Comparison of ENCODE assay signal across 8 cellular contexts in genomic region chr3:43691120-43692002, GRCh38. TPM values are rescaled to one million over a fixed set of nuclear protein-coding genes. Genes with fewer than 3 reads are reported as not detected.
DNase-seq lines count a peak whose midpoint lies in the region; ATAC-seq and TF ChIP-seq lines count a peak whose summit lies in the region.

No MANE protein-coding gene starts in this region.

- H3K36me3 ChIP-seq in NT2/D1 (ENCODE audit: insufficient read depth, insufficient read length, low read length): no peaks in the 10 kb centered on the region
- H3K36me3 ChIP-seq in neural progenitor cell: no peaks in the 10 kb centered on the region

- POLR2A ChIA-PET in AG04449 (lab: Yijun Ruan, JAX): interaction anchor here (0.6 kb wide), 1 partner anchor 78 kb away, joined by 3 read pairs; no protein-coding TSS in a partner anchor

- H3K9ac ChIP-seq in NT2/D1 (ENCODE audit: insufficient read length, low read depth): peak overlapping the region; percentile 87
- H3K9ac ChIP-seq in neural progenitor cell: peak overlapping the region; percentile 62

- no peaks in the 10 kb centered on the region for H3K9me3 Mint-ChIP-seq in neural progenitor cell

- H3K79me2 ChIP-seq in neural progenitor cell (ENCODE audit: low read depth): peaks cover 48% of the 10 kb centered on the region

- H2AFZ ChIP-seq in neural progenitor cell (replicated peaks): peak overlapping the region; percentile 95

- no peak overlapping the region for H3K27ac Mint-ChIP-seq in neural progenitor cell

- peaks cover 1% of the 10 kb centered on the region for H3K36me3 Mint-ChIP-seq in neural progenitor cell

- no peaks in the 10 kb centered on the region for H3K27me3 Mint-ChIP-seq in neural progenitor cell (ENCODE audit: insufficient read depth, low read depth)

- H3F3A ChIP-seq in neural progenitor cell (ENCODE audit: low read depth): peaks cover 38% of the 10 kb centered on the region

- no peak for TF ChIP-seq CTCF in AG04449 (IDR thresholded peaks at IDR 0.05; ENCODE audit: insufficient read depth, low read length, missing control alignments)
- TF ChIP-seq CTCF in neural progenitor cell (IDR thresholded peaks at IDR 0.05): no peak

- peak overlapping the region; percentile 78 for H3K4me2 ChIP-seq in neural progenitor cell

- peaks cover 11% of the 10 kb centered on the region for H3K27me3 ChIP-seq in NT2/D1 (ENCODE audit: insufficient read depth, insufficient read length)
- H3K27me3 ChIP-seq in neural progenitor cell: no peaks in the 10 kb centered on the region

- H3K9me3 ChIP-seq in NT2/D1 (ENCODE audit: insufficient read depth, low read length): no peaks in the 10 kb centered on the region
- no peaks in the 10 kb centered on the region for H3K9me3 ChIP-seq in neural progenitor cell (ENCODE audit: low read depth)

- CTCF ChIA-PET in AG04449 (lab: Yijun Ruan, JAX): interaction anchor here (0.7 to 1.3 kb wide), 4 partner anchors 13 to 530 kb away, joined by 3 read pairs; no protein-coding TSS in a partner anchor

- no peaks in the 10 kb centered on the region for H4K20me1 ChIP-seq in neural progenitor cell (ENCODE audit: low read depth)

- H3K27ac ChIP-seq in neural progenitor cell (peak overlapping the region; percentile 21), temporal lobe (ENCODE audit: low read depth, low read length) (peak overlapping the region; percentile 77)

- peak overlapping the region; percentile 75 for H3K4me3 ChIP-seq in AG04449 (ENCODE audit: low read depth, low read length)
- H3K4me3 ChIP-seq in NT2/D1 (ENCODE audit: insufficient read length, low read depth): peak overlapping the region; percentile 81
- H3K4me3 ChIP-seq in neural progenitor cell: peak overlapping the region; percentile 96

- H3K4me1 Mint-ChIP-seq in neural progenitor cell: peaks cover 12% of the 10 kb centered on the region

- ATAC-seq in GM18870 (IDR thresholded peaks at IDR 0.05; ENCODE audit: unreplicated experiment) (peak; percentile 15), HG03135 (IDR thresholded peaks at IDR 0.05; ENCODE audit: unreplicated experiment) (peak; percentile 36)

- no peak for DNase-seq in AG04449 (ENCODE audit: low read depth, low spot score)
- no peak for DNase-seq in NT2/D1 (ENCODE audit: low read depth, low spot score)
- peak; percentile 80 for DNase-seq in activated effector memory CD4-positive, alpha-beta T cell treated with anti-CD3 and anti-CD28 coated beads, Interleukin-2, amount 50 U/mL, for 16 hours
- peak; percentile 16 for DNase-seq in foreskin melanocyte
- peak; percentile 80 for DNase-seq in neural progenitor cell (ENCODE audit: low spot score)

- no peaks in the 10 kb centered on the region for H3K4me1 ChIP-seq in NT2/D1 (ENCODE audit: insufficient read depth, insufficient read length)
- peaks cover 21% of the 10 kb centered on the region for H3K4me1 ChIP-seq in neural progenitor cell

- H3K4me3 Mint-ChIP-seq in neural progenitor cell: peak overlapping the region; percentile 86

RNA-seq across cellular contexts. Expression of gene ABHD5, which starts 0.6 kb away (rescaled TPM):
- total RNA-seq in neural progenitor cell (ENCODE audit: low replicate concordance): 8.7 and 9.1 TPM in 2 replicates
- total RNA-seq in temporal lobe: 17.2 TPM

Comparison
In these comparisons a context has a peak if more than half of its experiments do, and no peak if none do; other contexts are left out.
1. DNase-seq: peak in activated effector memory CD4-positive, alpha-beta T cell treated with anti-CD3 and anti-CD28 coated beads, Interleukin-2, amount 50 U/mL, for 16 hours (single experiment), foreskin melanocyte (single experiment) and neural progenitor cell (single experiment); none in AG04449 (single experiment) and NT2/D1 (single experiment).
2. Peak in every context shown above with its lines, with median percentiles within 50 percentile points of each other: H3K4me3 ChIP-seq.